Comparison of ENCODE assay signal across 8 cellular contexts in the genomic region with DNA sequence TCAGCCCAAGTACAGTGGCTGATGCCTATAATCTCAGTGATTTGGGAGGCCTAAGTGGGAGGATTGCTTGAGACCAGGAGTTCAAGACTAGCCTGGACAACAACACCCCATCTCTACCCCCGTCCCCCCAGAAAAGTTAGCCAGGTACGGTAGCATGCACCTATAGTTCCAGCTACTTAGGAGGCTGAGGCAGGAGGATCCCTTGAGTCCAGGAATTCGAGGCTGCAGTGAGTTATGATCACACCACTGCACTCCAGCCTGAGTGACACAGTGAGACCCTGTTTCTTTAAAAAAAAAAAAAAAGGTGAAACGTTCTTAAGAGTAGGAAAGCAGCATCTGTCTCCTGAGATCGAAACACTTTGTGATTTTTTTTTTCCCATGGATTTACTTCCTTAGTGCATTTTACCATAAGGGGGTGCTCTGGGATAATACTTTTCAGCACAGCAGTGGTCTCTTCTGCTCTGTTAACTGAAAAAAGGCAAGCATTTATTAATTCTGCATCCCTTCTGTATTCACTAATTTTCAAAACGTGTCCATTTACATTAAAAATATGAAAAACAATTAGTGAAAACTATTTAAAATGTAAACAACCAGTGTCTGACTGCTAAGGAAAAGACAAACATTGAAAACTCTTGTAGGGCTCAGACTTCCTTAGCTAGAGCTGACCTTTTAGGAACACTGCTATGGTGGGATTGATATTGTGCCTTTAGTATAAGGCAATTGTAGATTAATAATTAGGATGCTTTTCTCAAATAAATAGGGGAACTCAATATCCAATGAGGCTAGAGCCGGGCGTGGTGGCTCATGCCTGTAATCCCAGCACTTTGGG. TPM values are rescaled to one million over a fixed set of nuclear protein-coding genes. Genes with fewer than 3 reads are reported as not detected.
A peak's percentile ranks its signal among the peaks of the same experiment; 100 is the strongest.
DNase-seq lines count a peak whose midpoint lies in the region; ATAC-seq and TF ChIP-seq lines count a peak whose summit lies in the region.

No MANE protein-coding gene starts in this region.

- ATAC-seq in left ventricle myocardium superior (peak; percentile 70), T-cell (replicated peaks in 1 of 4) (no peak)

- H3K9me3 Mint-ChIP-seq in T-cell, result no peaks in the 10 kb centered on the region

- no peak overlapping the region for H3K27ac Mint-ChIP-seq in T-cell

- TF ChIP-seq POLR2A in tibial nerve (IDR thresholded peaks at IDR 0.05), result no peak

- intact Hi-C loops in left ventricle myocardium superior (cut with micrococcal nuclease) (loop anchor here (5.0 kb wide), 1 partner anchor 235 kb away; no protein-coding TSS in a partner anchor), posterior cingulate gyrus (cut with DNase I) (loop anchor here (2.0 kb wide), 1 partner anchor 232 kb away; no protein-coding TSS in a partner anchor)

- no peaks in the 10 kb centered on the region for H3K27me3 ChIP-seq in tibial nerve

- WGBS in tibial nerve, 2 donors, result 51 to 52% methylated on average over 8 of the region's 8 CpGs

- TF ChIP-seq CTCF in 22Rv1 (IDR thresholded peaks at IDR 0.05), result peak; percentile 68
- peak; percentile 27 to 68 (median 35) for TF ChIP-seq CTCF in tibial nerve (IDR thresholded peaks at IDR 0.05)

- no peak overlapping the region for H3K4me3 ChIP-seq in tibial nerve

- H3K4me3 Mint-ChIP-seq in T-cell, result no peak overlapping the region

- H3K4me1 Mint-ChIP-seq in T-cell, result no peaks in the 10 kb centered on the region

- H3K36me3 ChIP-seq in tibial nerve, result no peaks in the 10 kb centered on the region

- H3K27me3 Mint-ChIP-seq in T-cell, result peaks cover 4 to 6% of the 10 kb centered on the region in 2 donors

- no peaks in the 10 kb centered on the region for H3K4me1 ChIP-seq in tibial nerve

- CTCF ChIA-PET in T-cell (lab: Charles Lee), result interaction anchor here in 1 of 2 donors (0.7 kb wide), 1 partner anchor 647 kb away, joined by 6 read pairs; no protein-coding TSS in a partner anchor

- no peaks in the 10 kb centered on the region for H3K9me3 ChIP-seq in tibial nerve

- POLR2A ChIA-PET in T-cell (lab: Charles Lee), result no interaction called here

- H3K27ac ChIP-seq in 22Rv1, result no peak overlapping the region
- no peak overlapping the region for H3K27ac ChIP-seq in tibial nerve

- peak; percentile 56 for DNase-seq in SK-MEL-5 (ENCODE audit: low read depth, low spot score)
- DNase-seq in left ventricle myocardium superior, result no peak
- DNase-seq in tibial nerve (ENCODE audit: low spot score in 2 of 2), result no peak
- DNase-seq in activated naive CD4-positive, alpha-beta T cell treated with Interleukin-2 at 50 U/mL for 16 hours, result no peak
- no peak for DNase-seq in T-cell
- no peak for DNase-seq in posterior cingulate gyrus

- in situ Hi-C loops in SK-MEL-5 (cut with HindIII; ENCODE audit: low pct_unique_long_range_greater_than_20kb, low sequenced_read_pairs), result no loop called here

- peak; percentile 77 for TF ChIP-seq RAD21 in Ishikawa (IDR thresholded peaks at IDR 0.05; ENCODE audit: low read depth)

- no peaks in the 10 kb centered on the region for H3K36me3 Mint-ChIP-seq in T-cell

- TF ChIP-seq EP300 in Ishikawa (IDR thresholded peaks at IDR 0.05; ENCODE audit: borderline replicate concordance), result no peak
- no peak for TF ChIP-seq EP300 in tibial nerve (IDR thresholded peaks at IDR 0.05)

TF ChIP-seq in Ishikawa, 13 proteins besides CTCF, POLR2A, EP300 and RAD21:
- TF ChIP-seq, protein P1, sequence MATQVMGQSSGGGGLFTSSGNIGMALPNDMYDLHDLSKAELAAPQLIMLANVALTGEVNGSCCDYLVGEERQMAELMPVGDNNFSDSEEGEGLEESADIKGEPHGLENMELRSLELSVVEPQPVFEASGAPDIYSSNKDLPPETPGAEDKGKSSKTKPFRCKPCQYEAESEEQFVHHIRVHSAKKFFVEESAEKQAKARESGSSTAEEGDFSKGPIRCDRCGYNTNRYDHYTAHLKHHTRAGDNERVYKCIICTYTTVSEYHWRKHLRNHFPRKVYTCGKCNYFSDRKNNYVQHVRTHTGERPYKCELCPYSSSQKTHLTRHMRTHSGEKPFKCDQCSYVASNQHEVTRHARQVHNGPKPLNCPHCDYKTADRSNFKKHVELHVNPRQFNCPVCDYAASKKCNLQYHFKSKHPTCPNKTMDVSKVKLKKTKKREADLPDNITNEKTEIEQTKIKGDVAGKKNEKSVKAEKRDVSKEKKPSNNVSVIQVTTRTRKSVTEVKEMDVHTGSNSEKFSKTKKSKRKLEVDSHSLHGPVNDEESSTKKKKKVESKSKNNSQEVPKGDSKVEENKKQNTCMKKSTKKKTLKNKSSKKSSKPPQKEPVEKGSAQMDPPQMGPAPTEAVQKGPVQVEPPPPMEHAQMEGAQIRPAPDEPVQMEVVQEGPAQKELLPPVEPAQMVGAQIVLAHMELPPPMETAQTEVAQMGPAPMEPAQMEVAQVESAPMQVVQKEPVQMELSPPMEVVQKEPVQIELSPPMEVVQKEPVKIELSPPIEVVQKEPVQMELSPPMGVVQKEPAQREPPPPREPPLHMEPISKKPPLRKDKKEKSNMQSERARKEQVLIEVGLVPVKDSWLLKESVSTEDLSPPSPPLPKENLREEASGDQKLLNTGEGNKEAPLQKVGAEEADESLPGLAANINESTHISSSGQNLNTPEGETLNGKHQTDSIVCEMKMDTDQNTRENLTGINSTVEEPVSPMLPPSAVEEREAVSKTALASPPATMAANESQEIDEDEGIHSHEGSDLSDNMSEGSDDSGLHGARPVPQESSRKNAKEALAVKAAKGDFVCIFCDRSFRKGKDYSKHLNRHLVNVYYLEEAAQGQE (IDR thresholded peaks at IDR 0.05; ENCODE audit: low read depth), result no peak
- no peak for TF ChIP-seq TAF1 (IDR thresholded peaks at IDR 0.05; ENCODE audit: low read depth)
- no peak for TF ChIP-seq CEBPB (IDR thresholded peaks at IDR 0.05)
- TF ChIP-seq, protein P2, sequence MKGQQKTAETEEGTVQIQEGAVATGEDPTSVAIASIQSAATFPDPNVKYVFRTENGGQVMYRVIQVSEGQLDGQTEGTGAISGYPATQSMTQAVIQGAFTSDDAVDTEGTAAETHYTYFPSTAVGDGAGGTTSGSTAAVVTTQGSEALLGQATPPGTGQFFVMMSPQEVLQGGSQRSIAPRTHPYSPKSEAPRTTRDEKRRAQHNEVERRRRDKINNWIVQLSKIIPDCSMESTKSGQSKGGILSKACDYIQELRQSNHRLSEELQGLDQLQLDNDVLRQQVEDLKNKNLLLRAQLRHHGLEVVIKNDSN (IDR thresholded peaks at IDR 0.05), result no peak
- no peak for TF ChIP-seq CREB1 (IDR thresholded peaks at IDR 0.05; ENCODE audit: low read depth)
- TF ChIP-seq TEAD4 (IDR thresholded peaks at IDR 0.05), result no peak
- no peak for TF ChIP-seq TCF12 (IDR thresholded peaks at IDR 0.05; ENCODE audit: low read depth)
- no peak for TF ChIP-seq FOXM1 (IDR thresholded peaks at IDR 0.05; ENCODE audit: borderline replicate concordance, low read depth)
- TF ChIP-seq NFIC (IDR thresholded peaks at IDR 0.05), result no peak
- no peak for TF ChIP-seq EGR1 (IDR thresholded peaks at IDR 0.05)
- no peak for TF ChIP-seq ZBTB7A (IDR thresholded peaks at IDR 0.05; ENCODE audit: low read depth)
- TF ChIP-seq YY1 (IDR thresholded peaks at IDR 0.05; ENCODE audit: low read depth), result no peak
- TF ChIP-seq, protein P3, sequence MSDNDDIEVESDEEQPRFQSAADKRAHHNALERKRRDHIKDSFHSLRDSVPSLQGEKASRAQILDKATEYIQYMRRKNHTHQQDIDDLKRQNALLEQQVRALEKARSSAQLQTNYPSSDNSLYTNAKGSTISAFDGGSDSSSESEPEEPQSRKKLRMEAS (IDR thresholded peaks at IDR 0.05), result no peak

RNA-seq across cellular contexts. Expression of a gene that starts 31.2 kb away (rescaled TPM):
- total RNA-seq in SK-MEL-5 (2014; rRNA removed; shearing (Covaris generic)), result 0.21 and 0.45 TPM in 2 replicates
- polyA plus RNA-seq in SK-MEL-5 (2015; cell fraction: cytosol; rRNA removed), result 0.07 and 0.09 TPM in 2 replicates
- 0.39 TPM in 1 of 2 replicates, not detected in the other for polyA plus RNA-seq in SK-MEL-5 (2015; cell fraction: nucleus; rRNA removed)
- 1.0 TPM for total RNA-seq in left ventricle myocardium superior
- total RNA-seq in tibial nerve, result 10 to 100 TPM in 3 of 4 donors, 1 to 10 TPM in 1; 9.2 to 25.5 (median 12.3) TPM
- 10 to 100 TPM in 1 of 5 donors, 1 to 10 TPM in 4; 2.9 to 12.2 (median 5.9) TPM for total RNA-seq in T-cell
